12 cellular contexts compared by ENCODE assay signal in genomic region chr9:113205449-113206247, GRCh38.
"Had no signal": no experiment of that assay in that cellular context is flagged by ENCODE, and none has a peak within 500 bp of the region (broad histone marks: within the 10 kb centered on the region; RNA-seq: fewer than 3 reads in every experiment).

No MANE protein-coding gene starts in this region.

- H3K27me3 ChIP-seq: ascending aorta, left lung had no signal

- H3K27ac ChIP-seq: ascending aorta had no signal

- H3K4me1 ChIP-seq: ascending aorta had no signal

- H3K4me3 ChIP-seq: ascending aorta, left lung had no signal

- H3K4me1 Mint-ChIP-seq: memory B cell had no signal

- H3K9me3 ChIP-seq: ascending aorta, left lung had no signal

- ATAC-seq: activated CD8-positive, alpha-beta T cell treated with anti-CD3 and anti-CD28 coated beads for 36 hours; activated naive CD8-positive, alpha-beta T cell treated with anti-CD3 and anti-CD28 coated beads, Interleukin-2, amount 50 U/mL, for 24 hours; activated T-cell treated with anti-CD3 and anti-CD28 coated beads, Interleukin-2, amount 50 U/mL, for 72 hours; left lung had no signal

- H3K4me3 Mint-ChIP-seq: activated CD8-positive, alpha-beta T cell treated with anti-CD3 and anti-CD28 coated beads for 36 hours; activated naive CD8-positive, alpha-beta T cell treated with anti-CD3 and anti-CD28 coated beads, Interleukin-2, amount 50 U/mL, for 24 hours; activated T-cell treated with anti-CD3 and anti-CD28 coated beads, Interleukin-2, amount 50 U/mL, for 72 hours; memory B cell had no signal

- DNase-seq: activated CD4-positive, alpha-beta T cell treated with anti-CD3 and anti-CD28 coated beads for 4 hours; activated CD8-positive, alpha-beta memory T cell treated with anti-CD3 and anti-CD28 coated beads, Interleukin-2, amount 50 U/mL, for 4 hours; activated CD8-positive, alpha-beta T cell treated with anti-CD3 and anti-CD28 coated beads for 36 hours; activated naive CD4-positive, alpha-beta T cell treated with Interleukin-2 at 50 U/mL for 16 hours; activated naive CD8-positive, alpha-beta T cell treated with anti-CD3 and anti-CD28 coated beads, Interleukin-2, amount 50 U/mL, for 24 hours; activated T-cell treated with anti-CD3 and anti-CD28 coated beads, Interleukin-2, amount 50 U/mL, for 72 hours; islet precursor cell; left lung; stimulated activated CD4-positive, alpha-beta T cell treated with anti-CD3 and anti-CD28 coated beads, Interleukin-15, amount 100 ng/mL, for 24 hours; stimulated activated CD4-positive, alpha-beta T cell treated with anti-CD3 and anti-CD28 coated beads, Interleukin-4, amount 100 ng/mL, for 24 hours had no signal

- H3K9me3 Mint-ChIP-seq: activated CD8-positive, alpha-beta T cell treated with anti-CD3 and anti-CD28 coated beads for 36 hours; activated naive CD8-positive, alpha-beta T cell treated with anti-CD3 and anti-CD28 coated beads, Interleukin-2, amount 50 U/mL, for 24 hours; activated T-cell treated with anti-CD3 and anti-CD28 coated beads, Interleukin-2, amount 50 U/mL, for 72 hours; memory B cell had no signal

- H3K27me3 Mint-ChIP-seq: activated CD8-positive, alpha-beta T cell treated with anti-CD3 and anti-CD28 coated beads for 36 hours; activated naive CD8-positive, alpha-beta T cell treated with anti-CD3 and anti-CD28 coated beads, Interleukin-2, amount 50 U/mL, for 24 hours; memory B cell had no signal

- H3K27ac Mint-ChIP-seq: activated CD8-positive, alpha-beta T cell treated with anti-CD3 and anti-CD28 coated beads for 36 hours; activated naive CD8-positive, alpha-beta T cell treated with anti-CD3 and anti-CD28 coated beads, Interleukin-2, amount 50 U/mL, for 24 hours; memory B cell had no signal
